1 cellular context compared by ENCODE assay signal in genomic region chr14:23375527-23376251, GRCh38.
TF ChIP-seq lines count a peak whose summit lies in the region.

No MANE protein-coding gene starts in this region.

TF ChIP-seq in K562, 482 proteins besides CTCF, POLR2A, EP300 and RAD21:
- TF ChIP-seq CCNT2 (IDR thresholded peaks at IDR 0.05; ENCODE audit: borderline replicate concordance, extremely low read depth, insufficient read length, low read depth, low read length) (no peak), ILF3 (IDR thresholded peaks at IDR 0.05; ENCODE audit: borderline replicate concordance) (no peak), NFRKB (IDR thresholded peaks at IDR 0.05; ENCODE audit: low read depth) (no peak)
